32 cellular contexts compared by ENCODE assay signal in the genomic region with DNA sequence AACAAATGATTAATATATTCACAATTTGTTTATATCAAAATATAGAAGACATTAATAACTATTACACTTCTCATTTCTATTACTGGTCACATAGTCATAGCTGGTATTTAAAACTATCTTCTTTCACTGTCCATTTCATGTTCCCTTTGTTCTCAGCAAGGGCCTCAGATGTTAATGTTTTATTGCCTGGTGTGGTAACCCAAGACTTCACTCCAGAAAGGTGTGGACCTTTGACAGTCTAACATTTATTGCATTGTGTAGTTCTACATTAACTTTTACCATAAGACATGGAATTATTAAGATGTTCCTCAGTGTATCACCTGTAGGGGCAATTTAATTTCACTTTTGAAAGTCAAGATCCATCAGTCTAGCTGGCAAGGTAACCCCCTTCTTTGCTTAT.
"Had no signal": no experiment of that assay in that cellular context is flagged by ENCODE, and none has a peak within 500 bp of the region (broad histone marks: within the 10 kb centered on the region; RNA-seq: fewer than 3 reads in every experiment).

No MANE protein-coding gene starts in this region.

- ATAC-seq: activated naive CD4-positive, alpha-beta T cell treated with anti-CD3 and anti-CD28 coated beads, Interleukin-2, amount 50 U/mL, for 72 hours; activated naive CD8-positive, alpha-beta T cell treated with anti-CD3 and anti-CD28 coated beads, Interleukin-2, amount 50 U/mL, for 24 hours; activated T-cell treated with anti-CD3 and anti-CD28 coated beads, Interleukin-2, amount 50 U/mL, for 4 hours; activated T-cell treated with anti-CD3 and anti-CD28 coated beads, Interleukin-2, amount 50 U/mL, for 72 hours; activated T-helper 17 cell treated with anti-CD3 and anti-CD28 coated beads, Interleukin-2, amount 50 U/mL, for 72 hours; body of pancreas had no signal

- H3K27me3 ChIP-seq: adrenal gland, ascending aorta, body of pancreas, brain microvascular endothelial cell, breast epithelium, cardiac muscle cell had no signal

- DNase-seq: activated effector memory CD4-positive, alpha-beta T cell treated with anti-CD3 and anti-CD28 coated beads, Interleukin-2, amount 50 U/mL, for 16 hours; activated effector memory CD4-positive, alpha-beta T cell treated with Interleukin-2 at 50 U/mL for 16 hours; activated gamma-delta T cell; activated gamma-delta T cell treated with Interleukin-2 at 50 U/mL for 16 hours; activated naive CD4-positive, alpha-beta T cell; activated naive CD4-positive, alpha-beta T cell treated with anti-CD3 and anti-CD28 coated beads for 36 hours; activated naive CD4-positive, alpha-beta T cell treated with anti-CD3 and anti-CD28 coated beads, Interleukin-2, amount 10 ng/mL, durations not matched to agents 7 days and 5 days; activated naive CD4-positive, alpha-beta T cell treated with anti-CD3 and anti-CD28 coated beads, Interleukin-2, amount 50 U/mL, for 16 hours; activated naive CD4-positive, alpha-beta T cell treated with Interleukin-2 at 50 U/mL for 16 hours; activated naive CD8-positive, alpha-beta T cell treated with anti-CD3 and anti-CD28 coated beads for 36 hours; activated naive CD8-positive, alpha-beta T cell treated with anti-CD3 and anti-CD28 coated beads, Interleukin-2, amount 10 ng/mL, durations not matched to agents 7 days and 5 days; activated naive CD8-positive, alpha-beta T cell treated with anti-CD3 and anti-CD28 coated beads, Interleukin-2, amount 50 U/mL, for 24 hours; activated T-cell treated with anti-CD3 and anti-CD28 coated beads, Interleukin-2, amount 50 U/mL, for 1 hour; activated T-cell treated with anti-CD3 and anti-CD28 coated beads, Interleukin-2, amount 50 U/mL, for 24 hours; activated T-cell treated with anti-CD3 and anti-CD28 coated beads, Interleukin-2, amount 50 U/mL, for 4 hours; activated T-cell treated with anti-CD3 and anti-CD28 coated beads, Interleukin-2, amount 50 U/mL, for 48 hours; activated T-cell treated with anti-CD3 and anti-CD28 coated beads, Interleukin-2, amount 50 U/mL, for 72 hours; adrenal gland; amniotic stem cell; amygdala; anterior cingulate cortex; aorta; body of pancreas; brain microvascular endothelial cell; caudate nucleus; central memory CD4-positive, alpha-beta T cell; cerebellar nuclear complex had no signal

- H3K36me3 ChIP-seq: adrenal gland, ascending aorta, brain microvascular endothelial cell, breast epithelium, cardiac muscle cell had no signal

- H3K4me3 ChIP-seq: adrenal gland, ascending aorta, body of pancreas, breast epithelium, cardiac muscle cell had no signal

- H3K27ac ChIP-seq: adrenal gland, ascending aorta, body of pancreas, brain microvascular endothelial cell, breast epithelium, cardiac muscle cell had no signal

- H3K9me3 ChIP-seq: adrenal gland, ascending aorta, body of pancreas, breast epithelium had no signal

- H3K4me1 ChIP-seq: adrenal gland, ascending aorta, body of pancreas, breast epithelium had no signal
